12 cellular contexts compared by ENCODE assay signal in the genomic region with DNA sequence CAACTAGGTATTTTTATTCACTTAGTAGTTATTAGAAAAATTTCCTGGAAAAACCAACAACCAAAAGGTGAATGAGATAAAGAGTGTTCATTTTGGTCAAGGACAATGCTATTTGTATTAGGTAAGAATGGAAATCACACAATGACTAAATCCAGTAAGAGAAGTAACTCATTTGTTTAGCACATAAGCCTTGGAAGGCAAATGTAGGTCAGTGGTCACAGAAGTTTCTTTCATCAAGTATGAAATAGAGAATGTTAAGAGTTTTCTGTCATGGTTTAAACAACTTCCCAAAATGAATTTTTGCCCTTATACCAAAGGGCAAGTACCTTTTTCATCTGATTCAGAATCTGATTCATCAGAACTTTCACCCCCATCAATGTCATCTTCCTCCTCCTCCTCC.
DNase-seq lines count a peak whose midpoint lies in the region; ATAC-seq, FAIRE-seq and TF ChIP-seq lines count a peak whose summit lies in the region.
"Had no signal": no experiment of that assay in that cellular context is flagged by ENCODE, and none has a peak within 500 bp of the region (broad histone marks: within the 10 kb centered on the region; RNA-seq: fewer than 3 reads in every experiment).

No MANE protein-coding gene starts in this region.

- TF ChIP-seq POLR2A in HepG2 (IDR thresholded peaks at IDR 0.05; ENCODE audit: insufficient read depth in 1 of 2, low read depth in 2 of 2, low read length in 2 of 2) (no peak), ovary (IDR thresholded peaks at IDR 0.05) (no peak), spleen (IDR thresholded peaks at IDR 0.05) (no peak)

- FAIRE-seq in HepG2 (lab: Jason Lieb, UNC) = no peak

- H3K4me1 ChIP-seq in HepG2 (ENCODE audit: insufficient read depth, low read length) (peaks cover 9% of the 10 kb centered on the region; the same call in 1 of the 2 replicates), ovary (ENCODE audit: insufficient read depth) (no peaks in the 10 kb centered on the region), spleen (no peaks in the 10 kb centered on the region)
- H3K4me1 ChIP-seq: lower lobe of right lung had no signal

- no peaks in the 10 kb centered on the region for H3K79me2 ChIP-seq in HepG2 (ENCODE audit: insufficient read depth, low read length)

- H4K20me1 ChIP-seq in HepG2 (ENCODE audit: insufficient read depth, low read length) = no peaks in the 10 kb centered on the region

- peak; percentile 43 for DNase-seq in HepG2 (ENCODE audit: low spot score)
- no peak for DNase-seq in HK-2 (ENCODE audit: unreplicated experiment)
- no peak for DNase-seq in ovary
- no peak for DNase-seq in activated naive CD4-positive, alpha-beta T cell treated with Interleukin-2 at 50 U/mL for 16 hours
- DNase-seq in spleen = no peak
- DNase-seq: CD4-positive, CD25-positive, alpha-beta regulatory T cell; dorsolateral prefrontal cortex; lower lobe of right lung; SW 1271 had no signal

- peak; percentile 81 for ATAC-seq in GM18861 (IDR thresholded peaks at IDR 0.05; ENCODE audit: unreplicated experiment)
- peak; percentile 53 for ATAC-seq in GM21576 (IDR thresholded peaks at IDR 0.05; ENCODE audit: unreplicated experiment)
- ATAC-seq in HG03432 (IDR thresholded peaks at IDR 0.05; ENCODE audit: unreplicated experiment) = peak; percentile 79
- ATAC-seq in HepG2 = no peak; the same call in 2 of the 3 replicates
- ATAC-seq: lower lobe of right lung had no signal

- TF ChIP-seq EP300 in HepG2 (IDR thresholded peaks at IDR 0.05; ENCODE audit: low read depth in 2 of 2, low read length in 2 of 2) = no peak
- no peak for TF ChIP-seq EP300 in HepG2 (CRISPR knock-in tag; IDR thresholded peaks at IDR 0.05; ENCODE audit: borderline replicate concordance)
- no peak for TF ChIP-seq EP300 in ovary (IDR thresholded peaks at IDR 0.05)

- intact Hi-C loops in HepG2 (cut with micrococcal nuclease; ENCODE audit: unreplicated experiment) (no loop called here), ovary (cut with DNase I) (no loop called here), spleen (cut with DNase I; ENCODE audit: low total_unique reads) (no loop called here)

- in situ Hi-C loops in HepG2 (cut with HindIII; ENCODE audit: extremely low pct_ligation_motif_present, low pct_unique_long_range_greater_than_20kb) = no loop called here

- no peak overlapping the region for H3K4me2 ChIP-seq in HepG2 (ENCODE audit: low read depth, low read length)

- H3K27ac ChIP-seq in HepG2 (ENCODE audit: extremely low read length, insufficient read depth, low read length) (no peak overlapping the region), ovary (no peak overlapping the region), spleen (no peak overlapping the region)
- H3K27ac ChIP-seq: lower lobe of right lung had no signal

- H3K4me3 ChIP-seq in HepG2 (replicated peaks in 1 of 3; ENCODE audit: insufficient read depth in 1 of 3, low read depth in 2 of 3, low read length in 3 of 3) (no peak overlapping the region), ovary (no peak overlapping the region), spleen (no peak overlapping the region)
- H3K4me3 ChIP-seq: dorsolateral prefrontal cortex, lower lobe of right lung had no signal

- TF ChIP-seq CTCF in HepG2 (CRISPR knock-in tag; IDR thresholded peaks at IDR 0.05) = no peak
- no peak for TF ChIP-seq CTCF in ovary (IDR thresholded peaks at IDR 0.05)
- TF ChIP-seq CTCF in spleen (IDR thresholded peaks at IDR 0.05 in 8 of 11, conservative IDR thresholded peaks at IDR 0.05 in 3 of 11) = no peak

- peaks cover 0 to 6% of the 10 kb centered on the region in 2 experiments; a peak in 3 of 5 replicates for H3K36me3 ChIP-seq in HepG2 (replicated peaks in 1 of 2; ENCODE audit: control insufficient read depth in 1 of 2, insufficient read depth in 2 of 2, low read length in 2 of 2)
- no peaks in the 10 kb centered on the region for H3K36me3 ChIP-seq in ovary
- H3K36me3 ChIP-seq in spleen = no peaks in the 10 kb centered on the region

- no peak overlapping the region for H3K9ac ChIP-seq in HepG2 (ENCODE audit: insufficient read depth, low read depth, low read length)

- H2AFZ ChIP-seq in HepG2 (ENCODE audit: low read length) = no peak overlapping the region

- H3K27me3 ChIP-seq in HepG2 (ENCODE audit: control insufficient read depth in 1 of 2, insufficient read depth in 2 of 2, low read length in 2 of 2) (no peaks in the 10 kb centered on the region), ovary (no peaks in the 10 kb centered on the region), spleen (replicated peaks in 1 of 7) (no peaks in the 10 kb centered on the region)
- H3K27me3 ChIP-seq: dorsolateral prefrontal cortex had no signal

- CTCF ChIA-PET in HepG2 (lab: Yijun Ruan, JAX; ENCODE audit: low intra/inter-chr PET ratio, low total read pairs) = no interaction called here

- no peak for TF ChIP-seq RAD21 in HepG2 (CRISPR knock-in tag; IDR thresholded peaks at IDR 0.05)

- POLR2A ChIA-PET in HepG2 (lab: Yijun Ruan, JAX) = no interaction called here

- BruUV-seq in HepG2 (replicated peaks; lab: Mats Ljungman, UMichigan) = no TSS peak

- H3K9me3 ChIP-seq in HepG2 (ENCODE audit: low read length) (no peaks in the 10 kb centered on the region), ovary (no peaks in the 10 kb centered on the region), spleen (no peaks in the 10 kb centered on the region)
- H3K9me3 ChIP-seq: lower lobe of right lung had no signal

TF ChIP-seq in HepG2, 621 proteins besides CTCF, POLR2A, EP300 and RAD21:
- TF ChIP-seq LCORL (IDR thresholded peaks at IDR 0.05) = no peak
- no peak for TF ChIP-seq LCORL (CRISPR knock-in tag; IDR thresholded peaks at IDR 0.05)
- peak; percentile 87 for TF ChIP-seq RARA (CRISPR knock-in tag; IDR thresholded peaks at IDR 0.05)
- 0 out of 2 replicates have a peak, but pooled peaks have one; percentile 18 for TF ChIP-seq NCOA2 (CRISPR knock-in tag; IDR thresholded peaks at IDR 0.05)
- TF ChIP-seq SOX5 (CRISPR knock-in tag; IDR thresholded peaks at IDR 0.05; ENCODE audit: borderline replicate concordance) = peak; percentile 33; the same call in 1 of the 2 replicates
- peak; percentile 46; the same call in 1 of the 2 replicates for TF ChIP-seq PPARG (CRISPR knock-in tag; conservative IDR thresholded peaks at IDR 0.05)
- TF ChIP-seq, protein P1, sequence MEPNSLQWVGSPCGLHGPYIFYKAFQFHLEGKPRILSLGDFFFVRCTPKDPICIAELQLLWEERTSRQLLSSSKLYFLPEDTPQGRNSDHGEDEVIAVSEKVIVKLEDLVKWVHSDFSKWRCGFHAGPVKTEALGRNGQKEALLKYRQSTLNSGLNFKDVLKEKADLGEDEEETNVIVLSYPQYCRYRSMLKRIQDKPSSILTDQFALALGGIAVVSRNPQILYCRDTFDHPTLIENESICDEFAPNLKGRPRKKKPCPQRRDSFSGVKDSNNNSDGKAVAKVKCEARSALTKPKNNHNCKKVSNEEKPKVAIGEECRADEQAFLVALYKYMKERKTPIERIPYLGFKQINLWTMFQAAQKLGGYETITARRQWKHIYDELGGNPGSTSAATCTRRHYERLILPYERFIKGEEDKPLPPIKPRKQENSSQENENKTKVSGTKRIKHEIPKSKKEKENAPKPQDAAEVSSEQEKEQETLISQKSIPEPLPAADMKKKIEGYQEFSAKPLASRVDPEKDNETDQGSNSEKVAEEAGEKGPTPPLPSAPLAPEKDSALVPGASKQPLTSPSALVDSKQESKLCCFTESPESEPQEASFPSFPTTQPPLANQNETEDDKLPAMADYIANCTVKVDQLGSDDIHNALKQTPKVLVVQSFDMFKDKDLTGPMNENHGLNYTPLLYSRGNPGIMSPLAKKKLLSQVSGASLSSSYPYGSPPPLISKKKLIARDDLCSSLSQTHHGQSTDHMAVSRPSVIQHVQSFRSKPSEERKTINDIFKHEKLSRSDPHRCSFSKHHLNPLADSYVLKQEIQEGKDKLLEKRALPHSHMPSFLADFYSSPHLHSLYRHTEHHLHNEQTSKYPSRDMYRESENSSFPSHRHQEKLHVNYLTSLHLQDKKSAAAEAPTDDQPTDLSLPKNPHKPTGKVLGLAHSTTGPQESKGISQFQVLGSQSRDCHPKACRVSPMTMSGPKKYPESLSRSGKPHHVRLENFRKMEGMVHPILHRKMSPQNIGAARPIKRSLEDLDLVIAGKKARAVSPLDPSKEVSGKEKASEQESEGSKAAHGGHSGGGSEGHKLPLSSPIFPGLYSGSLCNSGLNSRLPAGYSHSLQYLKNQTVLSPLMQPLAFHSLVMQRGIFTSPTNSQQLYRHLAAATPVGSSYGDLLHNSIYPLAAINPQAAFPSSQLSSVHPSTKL (CRISPR knock-in tag; IDR thresholded peaks at IDR 0.05) = 0 out of 2 replicates have a peak, but pooled peaks have one; percentile 44
- no peak for TF ChIP-seq ZNF33B (CRISPR knock-in tag; IDR thresholded peaks at IDR 0.05)
- peak; percentile 91 for TF ChIP-seq BCL6 (CRISPR knock-in tag; IDR thresholded peaks at IDR 0.05)
- no peak for TF ChIP-seq SOX13 (IDR thresholded peaks at IDR 0.05)
- TF ChIP-seq SOX13 (CRISPR knock-in tag; conservative IDR thresholded peaks at IDR 0.05 in 1 of 2, IDR thresholded peaks at IDR 0.05 in 1 of 2) = peak in 1 of 2 experiments; percentile 68; a peak in 2 of 4 replicates
